Comparison of ENCODE assay signal across 8 cellular contexts in the genomic region with DNA sequence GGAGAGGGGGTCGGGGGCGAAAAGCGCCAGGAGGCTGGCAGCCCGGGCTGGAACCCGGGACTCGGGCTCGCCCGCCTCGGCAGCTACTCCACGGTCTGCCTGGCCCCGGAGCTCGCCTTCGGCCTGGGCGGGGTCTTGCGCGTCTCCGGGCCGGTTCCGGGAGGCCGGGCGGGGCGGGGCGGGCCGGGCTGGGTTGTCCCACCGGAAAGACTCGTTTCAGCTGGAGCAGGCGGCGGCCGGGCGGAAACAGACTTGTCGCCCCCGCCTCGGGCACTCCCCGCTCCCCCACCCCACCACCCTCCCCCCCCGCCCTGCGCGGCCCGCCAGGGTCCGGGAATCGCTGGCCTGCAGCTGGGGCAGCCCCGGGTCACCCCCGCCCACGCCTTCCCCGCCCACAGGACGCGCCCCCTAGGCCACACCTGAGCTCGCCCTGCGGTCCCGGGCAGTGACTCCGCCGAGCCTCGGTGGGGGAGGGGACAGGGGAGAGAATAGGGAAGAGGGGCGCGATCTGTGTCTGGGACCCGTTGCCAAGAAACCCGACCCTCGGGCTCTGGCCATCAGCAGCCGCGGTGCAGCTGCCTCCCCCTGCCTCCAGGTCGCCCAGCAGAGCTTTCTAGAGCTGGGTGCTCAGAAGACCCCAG.
A peak's percentile ranks its signal among the peaks of the same experiment; 100 is the strongest.
DNase-seq lines count a peak whose midpoint lies in the region; ATAC-seq, FAIRE-seq and TF ChIP-seq lines count a peak whose summit lies in the region.

No MANE protein-coding gene starts in this region.

- 0 out of 3 replicates have a peak, but pooled peaks cover 9% of the 10 kb centered on the region for H3K4me1 ChIP-seq in A549
- no peaks in the 10 kb centered on the region for H3K4me1 ChIP-seq in MM.1S (ENCODE audit: low read length)

- FAIRE-seq in A549 (lab: Jason Lieb, UNC): no peak

- ATAC-seq in A549: peak; percentile 50 to 76
- no peak for ATAC-seq in activated CD4-positive, CD25-positive, alpha-beta regulatory T cell treated with anti-CD3 and anti-CD28 coated beads, Interleukin-2, amount 50 U/mL, for 24 hours
- no peak for ATAC-seq in GM19023 (IDR thresholded peaks at IDR 0.05; ENCODE audit: unreplicated experiment)

- POLR2A ChIA-PET in A549 (lab: Yijun Ruan, JAX): interaction anchor here (1.0 to 1.2 kb wide), 2 partner anchors 109 to 228 kb away, joined by 3 to 6 read pairs; no protein-coding TSS in a partner anchor

- H3K27ac ChIP-seq in A549 (peak overlapping the region; percentile 51 to 82), MM.1S (ENCODE audit: low read length) (no peak overlapping the region), epithelial cell of prostate (peak overlapping the region; percentile 74)

- H3K4me2 ChIP-seq in A549 (peak overlapping the region; percentile 86), MM.1S (ENCODE audit: low read depth, low read length) (peak overlapping the region; percentile 27; the same call in 1 of the 2 replicates)

- H3K9me2 ChIP-seq in MM.1S (replicated peaks; ENCODE audit: insufficient read depth, low read length): no peaks in the 10 kb centered on the region

- no peaks in the 10 kb centered on the region for H4K20me1 ChIP-seq in MM.1S (ENCODE audit: insufficient read depth, low read length)

- no peaks in the 10 kb centered on the region for H3K36me3 ChIP-seq in MM.1S (replicated peaks; ENCODE audit: insufficient read depth, low read length)

- peaks cover 7% of the 10 kb centered on the region; the same call in 1 of the 3 replicates for H3K9me3 ChIP-seq in A549
- no peaks in the 10 kb centered on the region for H3K9me3 ChIP-seq in MM.1S (replicated peaks; ENCODE audit: insufficient read depth, low read length)

- WGBS in A549 (ENCODE audit: missing lambda C conversion rate): 7% methylated on average over 38 of the region's 60 CpGs

- TF ChIP-seq CTCF in A549 (IDR thresholded peaks at IDR 0.05) (no peak), MM.1S (IDR thresholded peaks at IDR 0.05; ENCODE audit: low read length) (no peak)

- no peak for TF ChIP-seq POLR2A in A549 (IDR thresholded peaks at IDR 0.05; ENCODE audit: low read length)

- CTCF ChIA-PET in A549 (lab: Yijun Ruan, JAX): interaction anchor here (0.7 to 3.0 kb wide), 8 partner anchors 24 to 135 kb away, joined by 3 to 14 read pairs (median 4); no protein-coding TSS in a partner anchor

- DNase-seq in A549 (ENCODE audit: low read depth in 1 of 2, low spot score in 1 of 2): peak; percentile 22 to 52
- DNase-seq in MM.1S: no peak
- no peak for DNase-seq in epithelial cell of prostate (ENCODE audit: low read depth, low spot score)
- DNase-seq in mucosa of gallbladder (ENCODE audit: low spot score): peak; percentile 62
- no peak for DNase-seq in stimulated activated naive CD4-positive, alpha-beta T cell (lab: John Stamatoyannopoulos, UW)
- DNase-seq in putamen (ENCODE audit: low spot score): no peak

- no peaks in the 10 kb centered on the region for H3F3A ChIP-seq in MM.1S (ENCODE audit: insufficient read depth, low read length)

- TF ChIP-seq EP300 in A549 (IDR thresholded peaks at IDR 0.05): no peak

- H3K4me3 ChIP-seq in A549 (peak overlapping the region; percentile 53), MM.1S (ENCODE audit: low read length) (no peak overlapping the region; the same call in 1 of the 2 replicates)

- no peak overlapping the region for H3K9ac ChIP-seq in MM.1S (ENCODE audit: low read length)

- no peak overlapping the region for H2AFZ ChIP-seq in MM.1S (ENCODE audit: low read length)

- H3K79me2 ChIP-seq in MM.1S (ENCODE audit: low read length): no peaks in the 10 kb centered on the region

- TF ChIP-seq RAD21 in A549 (conservative IDR thresholded peaks at IDR 0.05 in 1 of 2, IDR thresholded peaks at IDR 0.05 in 1 of 2): no peak

- H3K27me3 ChIP-seq in MM.1S (replicated peaks; ENCODE audit: insufficient read depth, low read length): peaks cover 86% of the 10 kb centered on the region

TF ChIP-seq in A549, 52 proteins besides CTCF, POLR2A, EP300 and RAD21:
- no peak for TF ChIP-seq EHMT2 (IDR thresholded peaks at IDR 0.05; ENCODE audit: low read depth)
- TF ChIP-seq FOXS1 (CRISPR knock-in tag; IDR thresholded peaks at IDR 0.05): no peak
- no peak for TF ChIP-seq RCOR1 (IDR thresholded peaks at IDR 0.05; ENCODE audit: low read depth, low read length)
- TF ChIP-seq, protein P1, sequence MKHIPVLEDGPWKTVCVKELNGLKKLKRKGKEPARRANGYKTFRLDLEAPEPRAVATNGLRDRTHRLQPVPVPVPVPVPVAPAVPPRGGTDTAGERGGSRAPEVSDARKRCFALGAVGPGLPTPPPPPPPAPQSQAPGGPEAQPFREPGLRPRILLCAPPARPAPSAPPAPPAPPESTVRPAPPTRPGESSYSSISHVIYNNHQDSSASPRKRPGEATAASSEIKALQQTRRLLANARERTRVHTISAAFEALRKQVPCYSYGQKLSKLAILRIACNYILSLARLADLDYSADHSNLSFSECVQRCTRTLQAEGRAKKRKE (CRISPR knock-in tag; IDR thresholded peaks at IDR 0.05; ENCODE audit: low read depth): no peak
- TF ChIP-seq, protein P2, sequence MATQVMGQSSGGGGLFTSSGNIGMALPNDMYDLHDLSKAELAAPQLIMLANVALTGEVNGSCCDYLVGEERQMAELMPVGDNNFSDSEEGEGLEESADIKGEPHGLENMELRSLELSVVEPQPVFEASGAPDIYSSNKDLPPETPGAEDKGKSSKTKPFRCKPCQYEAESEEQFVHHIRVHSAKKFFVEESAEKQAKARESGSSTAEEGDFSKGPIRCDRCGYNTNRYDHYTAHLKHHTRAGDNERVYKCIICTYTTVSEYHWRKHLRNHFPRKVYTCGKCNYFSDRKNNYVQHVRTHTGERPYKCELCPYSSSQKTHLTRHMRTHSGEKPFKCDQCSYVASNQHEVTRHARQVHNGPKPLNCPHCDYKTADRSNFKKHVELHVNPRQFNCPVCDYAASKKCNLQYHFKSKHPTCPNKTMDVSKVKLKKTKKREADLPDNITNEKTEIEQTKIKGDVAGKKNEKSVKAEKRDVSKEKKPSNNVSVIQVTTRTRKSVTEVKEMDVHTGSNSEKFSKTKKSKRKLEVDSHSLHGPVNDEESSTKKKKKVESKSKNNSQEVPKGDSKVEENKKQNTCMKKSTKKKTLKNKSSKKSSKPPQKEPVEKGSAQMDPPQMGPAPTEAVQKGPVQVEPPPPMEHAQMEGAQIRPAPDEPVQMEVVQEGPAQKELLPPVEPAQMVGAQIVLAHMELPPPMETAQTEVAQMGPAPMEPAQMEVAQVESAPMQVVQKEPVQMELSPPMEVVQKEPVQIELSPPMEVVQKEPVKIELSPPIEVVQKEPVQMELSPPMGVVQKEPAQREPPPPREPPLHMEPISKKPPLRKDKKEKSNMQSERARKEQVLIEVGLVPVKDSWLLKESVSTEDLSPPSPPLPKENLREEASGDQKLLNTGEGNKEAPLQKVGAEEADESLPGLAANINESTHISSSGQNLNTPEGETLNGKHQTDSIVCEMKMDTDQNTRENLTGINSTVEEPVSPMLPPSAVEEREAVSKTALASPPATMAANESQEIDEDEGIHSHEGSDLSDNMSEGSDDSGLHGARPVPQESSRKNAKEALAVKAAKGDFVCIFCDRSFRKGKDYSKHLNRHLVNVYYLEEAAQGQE (IDR thresholded peaks at IDR 0.05): no peak
- no peak for TF ChIP-seq NPAS2 (CRISPR knock-in tag; IDR thresholded peaks at IDR 0.05; ENCODE audit: borderline replicate concordance)
- TF ChIP-seq JUNB (IDR thresholded peaks at IDR 0.05): no peak
- TF ChIP-seq CEBPB (IDR thresholded peaks at IDR 0.05): no peak

Comparison
In these comparisons a context has a peak if more than half of its experiments do, and no peak if none do; other contexts are left out.
1. ATAC-seq: peak in A549 (2 of 2); none in activated CD4-positive, CD25-positive, alpha-beta regulatory T cell treated with anti-CD3 and anti-CD28 coated beads, Interleukin-2, amount 50 U/mL, for 24 hours (0 of 2) and GM19023 (single experiment).
2. DNase-seq: peak in A549 (2 of 2) and mucosa of gallbladder (single experiment); none in MM.1S (single experiment), epithelial cell of prostate (single experiment), stimulated activated naive CD4-positive, alpha-beta T cell (0 of 6) and putamen (single experiment).